2 cellular contexts compared by ENCODE assay signal in genomic region chr18:55047546-55047945, GRCh38.
A peak's percentile ranks its signal among the peaks of the same experiment; 100 is the strongest.
TF ChIP-seq lines count a peak whose summit lies in the region.

No MANE protein-coding gene starts in this region.

TF ChIP-seq in IMR-90, 13 proteins besides CTCF, POLR2A, EP300 and RAD21:
- no peak for TF ChIP-seq MAZ (IDR thresholded peaks at IDR 0.05; ENCODE audit: borderline replicate concordance, low read depth, low read length)
- TF ChIP-seq RFX5 (IDR thresholded peaks at IDR 0.05; ENCODE audit: low read depth, low read length) = no peak
- TF ChIP-seq, protein P1, sequence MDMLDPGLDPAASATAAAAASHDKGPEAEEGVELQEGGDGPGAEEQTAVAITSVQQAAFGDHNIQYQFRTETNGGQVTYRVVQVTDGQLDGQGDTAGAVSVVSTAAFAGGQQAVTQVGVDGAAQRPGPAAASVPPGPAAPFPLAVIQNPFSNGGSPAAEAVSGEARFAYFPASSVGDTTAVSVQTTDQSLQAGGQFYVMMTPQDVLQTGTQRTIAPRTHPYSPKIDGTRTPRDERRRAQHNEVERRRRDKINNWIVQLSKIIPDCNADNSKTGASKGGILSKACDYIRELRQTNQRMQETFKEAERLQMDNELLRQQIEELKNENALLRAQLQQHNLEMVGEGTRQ (IDR thresholded peaks at IDR 0.05; ENCODE audit: low read depth, low read length) = no peak
- TF ChIP-seq MAFK (IDR thresholded peaks at IDR 0.05; ENCODE audit: low read depth, low read length) = no peak
- TF ChIP-seq CEBPB (IDR thresholded peaks at IDR 0.05; ENCODE audit: low read depth, low read length) = no peak
- no peak for TF ChIP-seq NFE2L2 (IDR thresholded peaks at IDR 0.05; ENCODE audit: low read depth, low read length)
- TF ChIP-seq FOS (IDR thresholded peaks at IDR 0.05; ENCODE audit: low read depth, low read length) = no peak
- no peak for TF ChIP-seq CHD1 (IDR thresholded peaks at IDR 0.05; ENCODE audit: low read depth, low read length)
- no peak for TF ChIP-seq RCOR1 (IDR thresholded peaks at IDR 0.05; ENCODE audit: insufficient replicate concordance, low read length)
- no peak for TF ChIP-seq BHLHE40 (IDR thresholded peaks at IDR 0.05; ENCODE audit: low read depth, low read length)
- TF ChIP-seq ELK1 (IDR thresholded peaks at IDR 0.05; ENCODE audit: borderline replicate concordance, low read depth, low read length) = no peak
- no peak for TF ChIP-seq MXI1 (IDR thresholded peaks at IDR 0.05; ENCODE audit: borderline replicate concordance, low read depth, low read length)
- TF ChIP-seq SMC3 (IDR thresholded peaks at IDR 0.05; ENCODE audit: low read depth, low read length) = no peak

TF ChIP-seq in K562, 482 proteins besides CTCF, POLR2A, EP300 and RAD21:
- TF ChIP-seq GABPA (tag; conservative IDR thresholded peaks at IDR 0.05; ENCODE audit: low read depth) (peak; percentile 25; the same call in 1 of the 2 replicates), MEIS2 (IDR thresholded peaks at IDR 0.05; ENCODE audit: partially characterized antibody) (peak; percentile 8), PBX2 (CRISPR knock-in tag; IDR thresholded peaks at IDR 0.05; ENCODE audit: low read depth) (no peak), PBX2 (tag; conservative IDR thresholded peaks at IDR 0.05; ENCODE audit: low read depth) (peak; percentile 66), ZNF639 (CRISPR knock-in tag; conservative IDR thresholded peaks at IDR 0.05 in 1 of 2, IDR thresholded peaks at IDR 0.05 in 1 of 2) (peak in 1 of 2 experiments; percentile 35; a peak in 1 of 4 replicates), NEUROD1 (IDR thresholded peaks at IDR 0.05; ENCODE audit: borderline replicate concordance, low read depth, low read length, partially characterized antibody) (no peak)
